ENCODE assay signal across 10 cellular contexts in genomic region chr10:24957624-24958435, GRCh38.
DNase-seq lines count a peak whose midpoint lies in the region; ATAC-seq and FAIRE-seq lines count a peak whose summit lies in the region.
"Had no signal": no experiment of that assay in that cellular context is flagged by ENCODE, and none has a peak within 500 bp of the region (broad histone marks: within the 10 kb centered on the region; RNA-seq: fewer than 3 reads in every experiment).

No MANE protein-coding gene starts in this region.

- peak; percentile 31 for FAIRE-seq in HTR-8/SVneo (lab: Jason Lieb, UNC)
- FAIRE-seq: colon had no signal

- peak overlapping the region; percentile 88 for H3K27ac ChIP-seq in caudate nucleus (ENCODE audit: low read depth, low read length)
- H3K27ac ChIP-seq in substantia nigra (ENCODE audit: low read depth, low read length, poor library complexity, severe bottlenecking) = peak overlapping the region; percentile 97

- peak; percentile 54 for DNase-seq in HTR-8/SVneo (ENCODE audit: insufficient read length, low spot score)
- DNase-seq in caudate nucleus (lab: John Stamatoyannopoulos, UW) = no peak
- peak; percentile 81 for DNase-seq in kidney glomerular epithelial cell (lab: John Stamatoyannopoulos, UW)
- no peak for DNase-seq in substantia nigra (lab: John Stamatoyannopoulos, UW)
- no peak for DNase-seq in NCI-H187 treated with DMSO at 0.1 percent for 48 hours (lab: John Stamatoyannopoulos, UW)
- DNase-seq: NCI-H1694 treated with DMSO at 0.1 percent for 48 hours had no signal

- ATAC-seq in GM18520 (IDR thresholded peaks at IDR 0.05; ENCODE audit: unreplicated experiment) = no peak
- no peak for ATAC-seq in HG02884 (IDR thresholded peaks at IDR 0.05; ENCODE audit: unreplicated experiment)
- ATAC-seq in HG02759 (IDR thresholded peaks at IDR 0.05; ENCODE audit: unreplicated experiment) = no peak

Comparison
In these comparisons a context has a peak if more than half of its experiments do, and no peak if none do; other contexts are left out.
1. DNase-seq: peak in HTR-8/SVneo (single experiment) and kidney glomerular epithelial cell (single experiment); none in caudate nucleus (0 of 61), substantia nigra (0 of 49) and NCI-H187 treated with DMSO at 0.1 percent for 48 hours (single experiment).